Comparison of ENCODE assay signal across 19 cellular contexts in genomic region chr11:75152090-75152489, GRCh38. TPM values are rescaled to one million over a fixed set of nuclear protein-coding genes. Genes with fewer than 3 reads are reported as not detected.
DNase-seq lines count a peak whose midpoint lies in the region; ATAC-seq and TF ChIP-seq lines count a peak whose summit lies in the region.
"Had no signal": no experiment of that assay in that cellular context is flagged by ENCODE, and none has a peak within 500 bp of the region (broad histone marks: within the 10 kb centered on the region; RNA-seq: fewer than 3 reads in every experiment).

No MANE protein-coding gene starts in this region.

- intact Hi-C loops in body of pancreas (cut with DNase I), result no loop called here
- intact Hi-C loops in left ventricle myocardium inferior (cut with micrococcal nuclease), result no loop called here

- TF ChIP-seq POLR2A in body of pancreas (IDR thresholded peaks at IDR 0.05) (peak; percentile 47 to 67 (median 64)), suprapubic skin (IDR thresholded peaks at IDR 0.05) (no peak)

- ATAC-seq in body of pancreas, result peak; percentile 88
- ATAC-seq: SK-N-SH treated with all-trans-retinoic acid at 6 μM for 48 hours had no signal

- H3K9me3 ChIP-seq in body of pancreas (no peaks in the 10 kb centered on the region), left ventricle myocardium inferior (replicated peaks) (no peaks in the 10 kb centered on the region), mucosa of stomach (ENCODE audit: control insufficient read depth, low read length) (no peaks in the 10 kb centered on the region), suprapubic skin (no peaks in the 10 kb centered on the region)

- H3K9ac ChIP-seq in mucosa of stomach (ENCODE audit: low read length), result peak overlapping the region; percentile 11

- TF ChIP-seq EP300 in suprapubic skin (IDR thresholded peaks at IDR 0.05), result no peak

- H3K4me3 ChIP-seq in body of pancreas (peak overlapping the region in 1 of 2 donors; percentile 16), left ventricle myocardium inferior (peak overlapping the region; percentile 63), mucosa of stomach (ENCODE audit: low read length) (no peak overlapping the region), suprapubic skin (peak overlapping the region; percentile 26)
- H3K4me3 ChIP-seq: cardiac muscle cell had no signal

- no peak for TF ChIP-seq CTCF in body of pancreas (IDR thresholded peaks at IDR 0.05)
- no peak for TF ChIP-seq CTCF in left ventricle myocardium inferior (IDR thresholded peaks at IDR 0.05; ENCODE audit: borderline replicate concordance)
- TF ChIP-seq CTCF in suprapubic skin (IDR thresholded peaks at IDR 0.05), result no peak

- H3K4me1 ChIP-seq in body of pancreas, result peaks cover 79% of the 10 kb centered on the region
- H3K4me1 ChIP-seq in left ventricle myocardium inferior, result peaks cover 63% of the 10 kb centered on the region
- H3K4me1 ChIP-seq in mucosa of stomach (ENCODE audit: control insufficient read depth, insufficient read depth, low read length), result peaks cover 70% of the 10 kb centered on the region
- H3K4me1 ChIP-seq in suprapubic skin, result peaks cover 38% of the 10 kb centered on the region

- H3K27ac ChIP-seq in body of pancreas, result peak overlapping the region; percentile 76 to 88 (median 82)
- H3K27ac ChIP-seq in left ventricle myocardium inferior (replicated peaks), result peak overlapping the region; percentile 75
- no peak overlapping the region for H3K27ac ChIP-seq in suprapubic skin
- H3K27ac ChIP-seq: cardiac muscle cell had no signal

- no peaks in the 10 kb centered on the region for H3K27me3 ChIP-seq in body of pancreas
- H3K27me3 ChIP-seq in left ventricle myocardium inferior (ENCODE audit: low read depth), result no peaks in the 10 kb centered on the region
- no peaks in the 10 kb centered on the region for H3K27me3 ChIP-seq in mucosa of stomach (ENCODE audit: control insufficient read depth, insufficient read depth, low read length)
- H3K27me3 ChIP-seq in suprapubic skin, result no peaks in the 10 kb centered on the region
- H3K27me3 ChIP-seq: cardiac muscle cell had no signal

- no peaks in the 10 kb centered on the region for H3K36me3 ChIP-seq in body of pancreas (replicated peaks in 1 of 2; ENCODE audit: insufficient read depth in 1 of 2, low read depth in 2 of 2)
- no peaks in the 10 kb centered on the region for H3K36me3 ChIP-seq in left ventricle myocardium inferior
- H3K36me3 ChIP-seq in mucosa of stomach (ENCODE audit: control insufficient read depth, insufficient read depth, low read length), result no peaks in the 10 kb centered on the region
- H3K36me3 ChIP-seq in suprapubic skin, result no peaks in the 10 kb centered on the region
- H3K36me3 ChIP-seq: cardiac muscle cell had no signal

- WGBS in body of pancreas, 2 donors, result 17 to 32% methylated on average over 6 of the region's 6 CpGs
- 33% methylated on average over 6 of the region's 6 CpGs for WGBS in suprapubic skin

- DNase-seq in body of pancreas (peak; percentile 85 to 91 (median 90)), left ventricle myocardium inferior (no peak), suprapubic skin (ENCODE audit: low spot score in 2 of 2) (peak in 1 of 2 donors; percentile 46), NCI-H2227 treated with DMSO at 0.1 percent for 48 hours (lab: John Stamatoyannopoulos, UW) (no peak), NCI-H2029 (lab: John Stamatoyannopoulos, UW) (no peak), SKM-1 treated with dmso at 0.1 percent for 144 hours (lab: John Stamatoyannopoulos, UW; ENCODE audit: unreplicated experiment) (no peak), NCI-H1105 (lab: John Stamatoyannopoulos, UW) (no peak)
- DNase-seq: activated naive CD8-positive, alpha-beta T cell treated with anti-CD3 and anti-CD28 coated beads, Interleukin-2, amount 10 ng/mL, durations not matched to agents 7 days and 5 days; activated T-cell treated with anti-CD3 and anti-CD28 coated beads, Interleukin-2, amount 50 U/mL, for 4 hours; NCI-H146; NCI-H524; occipital lobe; stimulated activated naive CD4-positive, alpha-beta T cell had no signal

RNA-seq across cellular contexts. Expression of gene SLCO2B1, which starts 1.2 kb away (rescaled TPM):
- total RNA-seq in body of pancreas, result 100 to 1,000 TPM in 1 of 2 donors, 10 to 100 TPM in 1; 33.7 to 101 TPM
- 22.7 TPM for total RNA-seq in left ventricle myocardium inferior
- total RNA-seq in suprapubic skin, result 1 to 10 TPM; 6.1 to 9.7 (median 7.1) TPM
- total RNA-seq: cardiac muscle cell, HT1080, LHCN-M2, mesothelial cell of epicardium had no signal

RNA-seq across cellular contexts. Expression of gene OR2AT4, which starts 55.4 kb away (rescaled TPM):
- under 1 TPM in 1 of 2 donors, not detected in 1; under 0.01 TPM for total RNA-seq in body of pancreas
- total RNA-seq in left ventricle myocardium inferior, result not detected
- not detected for total RNA-seq in suprapubic skin
- total RNA-seq: activated naive CD8-positive, alpha-beta T cell treated with anti-CD3 and anti-CD28 coated beads, Interleukin-2, amount 10 ng/mL, durations not matched to agents 7 days and 5 days; activated T-cell treated with anti-CD3 and anti-CD28 coated beads, Interleukin-2, amount 50 U/mL, for 4 hours; cardiac muscle cell; HT1080; LHCN-M2; mesothelial cell of epicardium; occipital lobe had no signal

Comparison
In these comparisons a context has a peak if more than half of its experiments do, and no peak if none do; other contexts are left out.
1. DNase-seq: peak in body of pancreas (4 of 4); none in left ventricle myocardium inferior (single experiment), NCI-H2227 treated with DMSO at 0.1 percent for 48 hours (single experiment), NCI-H2029 (single experiment), SKM-1 treated with dmso at 0.1 percent for 144 hours (single experiment) and NCI-H1105 (single experiment).
2. POLR2A ChIP-seq: peak in body of pancreas (3 of 3); none in suprapubic skin (0 of 2).